6 cellular contexts compared by ENCODE assay signal in the genomic region with DNA sequence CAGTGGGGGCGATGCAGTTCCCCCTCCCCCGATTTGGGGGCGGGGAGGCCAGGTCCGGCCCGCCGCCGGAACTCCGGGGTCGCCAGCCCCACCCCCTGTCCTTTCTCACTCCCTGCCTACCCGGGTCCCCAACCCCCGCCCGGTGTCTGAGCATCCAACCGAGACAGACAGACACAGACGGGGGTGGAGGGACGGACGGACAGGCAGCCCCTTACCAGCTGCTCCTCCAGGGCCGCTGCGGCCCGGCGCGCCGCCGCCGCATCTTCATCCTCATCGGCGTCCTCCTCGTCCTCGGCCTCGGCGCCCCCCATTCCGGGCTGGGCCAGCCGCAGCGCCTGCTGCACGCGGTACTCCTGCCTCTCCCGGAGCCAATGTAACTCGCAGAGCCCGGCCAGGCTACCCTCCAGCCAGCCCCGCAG. TPM values are rescaled to one million over a fixed set of nuclear protein-coding genes. Genes with fewer than 3 reads are reported as not detected.
A peak's percentile ranks its signal among the peaks of the same experiment; 100 is the strongest.
DNase-seq lines count a peak whose midpoint lies in the region; ATAC-seq and TF ChIP-seq lines count a peak whose summit lies in the region.

No MANE protein-coding gene starts in this region.

- ATAC-seq in GM19023 (IDR thresholded peaks at IDR 0.05; ENCODE audit: unreplicated experiment), result no peak

- peaks cover 23% of the 10 kb centered on the region for H3K27me3 ChIP-seq in ectodermal cell (ENCODE audit: control insufficient read depth, insufficient read depth, low read length, poor library complexity, severe bottlenecking)

- no peaks in the 10 kb centered on the region for H3K9me3 ChIP-seq in ectodermal cell (ENCODE audit: control insufficient read depth, low read length)

- WGBS in ectodermal cell, 2 experiments, result 0% methylated on average over 39 of the region's 39 CpGs

- H3K4me1 ChIP-seq in ectodermal cell (ENCODE audit: control insufficient read depth, insufficient read depth, low read length), result peaks cover 28% of the 10 kb centered on the region

- peak; percentile 10 for DNase-seq in activated CD4-positive, alpha-beta T cell treated with anti-CD3 and anti-CD28 coated beads for 1 hour
- no peak for DNase-seq in activated CD4-positive, alpha-beta T cell treated with anti-CD3 and anti-CD28 coated beads, Interleukin-2, amount 50 U/mL, for 48 hours
- DNase-seq in retinal pigment epithelial cell (ENCODE audit: low read depth) (no peak), NCI-H1417 (lab: John Stamatoyannopoulos, UW) (no peak)

- TF ChIP-seq CTCF in retinal pigment epithelial cell (conservative IDR thresholded peaks at IDR 0.05; ENCODE audit: low read depth, low read length), result no peak

- no peaks in the 10 kb centered on the region for H3K36me3 ChIP-seq in ectodermal cell (ENCODE audit: control insufficient read depth, insufficient read depth, low read length)

- peak overlapping the region; percentile 60 for H3K4me3 ChIP-seq in ectodermal cell (ENCODE audit: insufficient read depth, low read depth, low read length)
- H3K4me3 ChIP-seq in retinal pigment epithelial cell (ENCODE audit: low read length), result peak overlapping the region; percentile 29

- no peak overlapping the region for H3K27ac ChIP-seq in ectodermal cell (ENCODE audit: insufficient read depth, low read depth, low read length, poor library complexity, severe bottlenecking)

RNA-seq across cellular contexts. Expression of a gene that starts 0.4 kb away (rescaled TPM):
- 3.6 TPM for polyA plus RNA-seq in ectodermal cell (2013, experiment 1 of 4)
- polyA plus RNA-seq in ectodermal cell (2013, experiment 2 of 4), result 3.3 TPM
- 3.7 TPM for polyA plus RNA-seq in ectodermal cell (2013, experiment 3 of 4)
- polyA plus RNA-seq in ectodermal cell (2013, experiment 4 of 4), result 3.7 TPM

RNA-seq across cellular contexts. Expression of a gene that starts 24.6 kb away (rescaled TPM):
- not detected for polyA plus RNA-seq in ectodermal cell (2013, experiment 1 of 4)
- polyA plus RNA-seq in ectodermal cell (2013, experiment 2 of 4), result not detected
- not detected for polyA plus RNA-seq in ectodermal cell (2013, experiment 3 of 4)
- 7.2 TPM for polyA plus RNA-seq in ectodermal cell (2013, experiment 4 of 4)

RNA-seq across cellular contexts. Expression of a gene that starts 35.7 kb away (rescaled TPM):
- not detected for polyA plus RNA-seq in ectodermal cell (2013, experiment 1 of 4)
- not detected for polyA plus RNA-seq in ectodermal cell (2013, experiment 2 of 4)
- not detected for polyA plus RNA-seq in ectodermal cell (2013, experiment 3 of 4)
- 0.36 TPM for polyA plus RNA-seq in ectodermal cell (2013, experiment 4 of 4)

RNA-seq across cellular contexts. Expression of a gene that starts 56.3 kb away (rescaled TPM):
- 44.7 TPM for polyA plus RNA-seq in ectodermal cell (2013, experiment 1 of 4)
- 50.4 TPM for polyA plus RNA-seq in ectodermal cell (2013, experiment 2 of 4)
- polyA plus RNA-seq in ectodermal cell (2013, experiment 3 of 4), result 34.9 TPM
- 32.4 TPM for polyA plus RNA-seq in ectodermal cell (2013, experiment 4 of 4)

RNA-seq across cellular contexts. Expression of a gene that starts 59.5 kb away (rescaled TPM):
- 576 TPM for polyA plus RNA-seq in ectodermal cell (2013, experiment 1 of 4)
- polyA plus RNA-seq in ectodermal cell (2013, experiment 2 of 4), result 552 TPM
- 333 TPM for polyA plus RNA-seq in ectodermal cell (2013, experiment 3 of 4)
- 406 TPM for polyA plus RNA-seq in ectodermal cell (2013, experiment 4 of 4)
